1 cellular context compared by ENCODE assay signal in the genomic region with DNA sequence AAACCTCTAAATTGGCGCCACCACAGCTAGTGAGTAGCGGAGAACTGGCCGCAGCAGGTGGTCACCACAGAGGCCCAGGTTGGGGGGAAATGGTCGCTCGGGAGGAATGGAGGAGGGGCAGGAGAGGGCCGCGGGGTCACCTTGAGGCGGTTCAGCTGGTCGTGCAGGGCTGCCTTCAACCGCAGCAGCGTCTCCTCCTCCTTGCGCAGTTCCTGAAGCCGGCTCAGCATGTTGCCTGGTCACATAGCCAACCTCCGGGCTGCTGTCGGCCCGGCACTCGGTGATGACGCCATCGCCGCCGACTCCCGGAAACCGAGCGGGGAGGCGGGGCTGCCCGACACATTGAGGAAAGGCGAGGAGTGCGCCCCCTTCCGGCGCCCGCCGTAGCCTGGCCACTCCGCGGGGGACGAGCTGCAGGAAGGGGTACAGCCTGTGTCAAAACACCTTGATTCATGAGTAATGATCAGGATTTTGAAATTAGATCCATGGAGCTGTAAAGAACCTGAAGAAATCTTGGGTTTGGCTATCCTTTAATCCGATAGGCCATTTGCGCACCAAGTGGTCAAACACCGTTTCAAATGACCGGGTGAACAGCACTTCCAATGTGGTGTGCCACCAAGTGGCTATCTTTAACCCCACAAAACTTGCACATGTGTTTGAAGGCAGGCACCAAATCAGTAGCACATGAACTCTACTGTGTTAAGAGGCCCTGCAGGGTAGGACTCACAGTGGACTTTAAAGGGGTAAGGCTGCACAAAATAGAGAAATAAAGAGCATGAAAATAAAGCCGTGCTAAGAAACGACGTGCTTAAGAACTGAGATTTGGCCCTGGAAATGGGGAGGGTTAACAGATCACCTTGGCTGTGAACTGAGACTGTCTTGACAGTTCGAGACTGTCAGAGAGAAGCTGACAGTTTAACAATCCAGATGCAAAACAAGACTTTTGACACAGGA.
TF ChIP-seq lines count a peak whose summit lies in the region.

A gene with protein sequence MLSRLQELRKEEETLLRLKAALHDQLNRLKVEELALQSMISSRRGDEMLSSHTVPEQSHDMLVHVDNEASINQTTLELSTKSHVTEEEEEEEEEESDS (minus strand): TSS at position 261 of the 954 bp plus-strand sequence. CDS start 31 bp downstream, at position 230.

TF ChIP-seq in WTC11, 78 proteins besides CTCF, POLR2A, EP300 and RAD21 (continued from another document and continues in another):
- TF ChIP-seq FOXK1 (CRISPR knock-in tag; IDR thresholded peaks at IDR 0.05) (peak; percentile 94), RORB (CRISPR knock-in tag; IDR thresholded peaks at IDR 0.05) (no peak), SOX15 (CRISPR knock-in tag; IDR thresholded peaks at IDR 0.05) (no peak), HMGA2 (CRISPR knock-in tag; IDR thresholded peaks at IDR 0.05) (no peak), JAZF1 (CRISPR knock-in tag; IDR thresholded peaks at IDR 0.05) (no peak), TEAD1 (CRISPR knock-in tag; IDR thresholded peaks at IDR 0.05) (peak; percentile 92), SP1 (CRISPR knock-in tag; conservative IDR thresholded peaks at IDR 0.05) (peak; percentile 95), CREM (CRISPR knock-in tag; IDR thresholded peaks at IDR 0.05) (peak; percentile 98), EMX1 (CRISPR knock-in tag; IDR thresholded peaks at IDR 0.05) (peak; percentile 98), ZNF416 (CRISPR knock-in tag; IDR thresholded peaks at IDR 0.05) (peak; percentile 98), NR1H2 (CRISPR knock-in tag; IDR thresholded peaks at IDR 0.05) (no peak), ZNF396 (CRISPR knock-in tag; IDR thresholded peaks at IDR 0.05; ENCODE audit: borderline replicate concordance) (no peak), FOXJ3 (CRISPR knock-in tag; IDR thresholded peaks at IDR 0.05; ENCODE audit: borderline replicate concordance) (no peak), GABPB1 (CRISPR knock-in tag; IDR thresholded peaks at IDR 0.05) (peak; percentile 82), MYBL2 (CRISPR knock-in tag; IDR thresholded peaks at IDR 0.05) (no peak), ZNF219 (CRISPR knock-in tag; IDR thresholded peaks at IDR 0.05; ENCODE audit: borderline replicate concordance) (no peak), ELF4 (CRISPR knock-in tag; IDR thresholded peaks at IDR 0.05; ENCODE audit: low read depth) (no peak), ZNF121 (CRISPR knock-in tag; IDR thresholded peaks at IDR 0.05) (no peak), MXD4 (CRISPR knock-in tag; IDR thresholded peaks at IDR 0.05; ENCODE audit: borderline replicate concordance) (no peak), RELA (CRISPR knock-in tag; IDR thresholded peaks at IDR 0.05; ENCODE audit: borderline replicate concordance) (peak; percentile 85; the same call in 1 of the 2 replicates), CREB1 (CRISPR knock-in tag; IDR thresholded peaks at IDR 0.05) (peak; percentile 95), ETV6 (CRISPR knock-in tag; IDR thresholded peaks at IDR 0.05) (peak; percentile 94), SMAD3 (CRISPR knock-in tag; IDR thresholded peaks at IDR 0.05; ENCODE audit: borderline replicate concordance) (peak; percentile 64; the same call in 1 of the 2 replicates)
- TF ChIP-seq, protein P1, sequence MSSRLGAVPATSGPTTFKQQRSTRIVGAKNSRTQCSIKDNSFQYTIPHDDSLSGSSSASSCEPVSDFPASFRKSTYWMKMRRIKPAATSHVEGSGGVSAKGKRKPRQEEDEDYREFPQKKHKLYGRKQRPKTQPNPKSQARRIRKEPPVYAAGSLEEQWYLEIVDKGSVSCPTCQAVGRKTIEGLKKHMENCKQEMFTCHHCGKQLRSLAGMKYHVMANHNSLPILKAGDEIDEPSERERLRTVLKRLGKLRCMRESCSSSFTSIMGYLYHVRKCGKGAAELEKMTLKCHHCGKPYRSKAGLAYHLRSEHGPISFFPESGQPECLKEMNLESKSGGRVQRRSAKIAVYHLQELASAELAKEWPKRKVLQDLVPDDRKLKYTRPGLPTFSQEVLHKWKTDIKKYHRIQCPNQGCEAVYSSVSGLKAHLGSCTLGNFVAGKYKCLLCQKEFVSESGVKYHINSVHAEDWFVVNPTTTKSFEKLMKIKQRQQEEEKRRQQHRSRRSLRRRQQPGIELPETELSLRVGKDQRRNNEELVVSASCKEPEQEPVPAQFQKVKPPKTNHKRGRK (CRISPR knock-in tag; IDR thresholded peaks at IDR 0.05; ENCODE audit: borderline replicate concordance): no peak
- TF ChIP-seq, protein P2, sequence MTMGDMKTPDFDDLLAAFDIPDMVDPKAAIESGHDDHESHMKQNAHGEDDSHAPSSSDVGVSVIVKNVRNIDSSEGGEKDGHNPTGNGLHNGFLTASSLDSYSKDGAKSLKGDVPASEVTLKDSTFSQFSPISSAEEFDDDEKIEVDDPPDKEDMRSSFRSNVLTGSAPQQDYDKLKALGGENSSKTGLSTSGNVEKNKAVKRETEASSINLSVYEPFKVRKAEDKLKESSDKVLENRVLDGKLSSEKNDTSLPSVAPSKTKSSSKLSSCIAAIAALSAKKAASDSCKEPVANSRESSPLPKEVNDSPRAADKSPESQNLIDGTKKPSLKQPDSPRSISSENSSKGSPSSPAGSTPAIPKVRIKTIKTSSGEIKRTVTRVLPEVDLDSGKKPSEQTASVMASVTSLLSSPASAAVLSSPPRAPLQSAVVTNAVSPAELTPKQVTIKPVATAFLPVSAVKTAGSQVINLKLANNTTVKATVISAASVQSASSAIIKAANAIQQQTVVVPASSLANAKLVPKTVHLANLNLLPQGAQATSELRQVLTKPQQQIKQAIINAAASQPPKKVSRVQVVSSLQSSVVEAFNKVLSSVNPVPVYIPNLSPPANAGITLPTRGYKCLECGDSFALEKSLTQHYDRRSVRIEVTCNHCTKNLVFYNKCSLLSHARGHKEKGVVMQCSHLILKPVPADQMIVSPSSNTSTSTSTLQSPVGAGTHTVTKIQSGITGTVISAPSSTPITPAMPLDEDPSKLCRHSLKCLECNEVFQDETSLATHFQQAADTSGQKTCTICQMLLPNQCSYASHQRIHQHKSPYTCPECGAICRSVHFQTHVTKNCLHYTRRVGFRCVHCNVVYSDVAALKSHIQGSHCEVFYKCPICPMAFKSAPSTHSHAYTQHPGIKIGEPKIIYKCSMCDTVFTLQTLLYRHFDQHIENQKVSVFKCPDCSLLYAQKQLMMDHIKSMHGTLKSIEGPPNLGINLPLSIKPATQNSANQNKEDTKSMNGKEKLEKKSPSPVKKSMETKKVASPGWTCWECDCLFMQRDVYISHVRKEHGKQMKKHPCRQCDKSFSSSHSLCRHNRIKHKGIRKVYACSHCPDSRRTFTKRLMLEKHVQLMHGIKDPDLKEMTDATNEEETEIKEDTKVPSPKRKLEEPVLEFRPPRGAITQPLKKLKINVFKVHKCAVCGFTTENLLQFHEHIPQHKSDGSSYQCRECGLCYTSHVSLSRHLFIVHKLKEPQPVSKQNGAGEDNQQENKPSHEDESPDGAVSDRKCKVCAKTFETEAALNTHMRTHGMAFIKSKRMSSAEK (CRISPR knock-in tag; IDR thresholded peaks at IDR 0.05; ENCODE audit: borderline replicate concordance): peak; percentile 96
- TF ChIP-seq, protein P3, sequence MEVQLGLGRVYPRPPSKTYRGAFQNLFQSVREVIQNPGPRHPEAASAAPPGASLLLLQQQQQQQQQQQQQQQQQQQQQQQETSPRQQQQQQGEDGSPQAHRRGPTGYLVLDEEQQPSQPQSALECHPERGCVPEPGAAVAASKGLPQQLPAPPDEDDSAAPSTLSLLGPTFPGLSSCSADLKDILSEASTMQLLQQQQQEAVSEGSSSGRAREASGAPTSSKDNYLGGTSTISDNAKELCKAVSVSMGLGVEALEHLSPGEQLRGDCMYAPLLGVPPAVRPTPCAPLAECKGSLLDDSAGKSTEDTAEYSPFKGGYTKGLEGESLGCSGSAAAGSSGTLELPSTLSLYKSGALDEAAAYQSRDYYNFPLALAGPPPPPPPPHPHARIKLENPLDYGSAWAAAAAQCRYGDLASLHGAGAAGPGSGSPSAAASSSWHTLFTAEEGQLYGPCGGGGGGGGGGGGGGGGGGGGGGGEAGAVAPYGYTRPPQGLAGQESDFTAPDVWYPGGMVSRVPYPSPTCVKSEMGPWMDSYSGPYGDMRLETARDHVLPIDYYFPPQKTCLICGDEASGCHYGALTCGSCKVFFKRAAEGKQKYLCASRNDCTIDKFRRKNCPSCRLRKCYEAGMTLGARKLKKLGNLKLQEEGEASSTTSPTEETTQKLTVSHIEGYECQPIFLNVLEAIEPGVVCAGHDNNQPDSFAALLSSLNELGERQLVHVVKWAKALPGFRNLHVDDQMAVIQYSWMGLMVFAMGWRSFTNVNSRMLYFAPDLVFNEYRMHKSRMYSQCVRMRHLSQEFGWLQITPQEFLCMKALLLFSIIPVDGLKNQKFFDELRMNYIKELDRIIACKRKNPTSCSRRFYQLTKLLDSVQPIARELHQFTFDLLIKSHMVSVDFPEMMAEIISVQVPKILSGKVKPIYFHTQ (CRISPR knock-in tag; IDR thresholded peaks at IDR 0.05): peak; percentile 93
- TF ChIP-seq, protein P4, sequence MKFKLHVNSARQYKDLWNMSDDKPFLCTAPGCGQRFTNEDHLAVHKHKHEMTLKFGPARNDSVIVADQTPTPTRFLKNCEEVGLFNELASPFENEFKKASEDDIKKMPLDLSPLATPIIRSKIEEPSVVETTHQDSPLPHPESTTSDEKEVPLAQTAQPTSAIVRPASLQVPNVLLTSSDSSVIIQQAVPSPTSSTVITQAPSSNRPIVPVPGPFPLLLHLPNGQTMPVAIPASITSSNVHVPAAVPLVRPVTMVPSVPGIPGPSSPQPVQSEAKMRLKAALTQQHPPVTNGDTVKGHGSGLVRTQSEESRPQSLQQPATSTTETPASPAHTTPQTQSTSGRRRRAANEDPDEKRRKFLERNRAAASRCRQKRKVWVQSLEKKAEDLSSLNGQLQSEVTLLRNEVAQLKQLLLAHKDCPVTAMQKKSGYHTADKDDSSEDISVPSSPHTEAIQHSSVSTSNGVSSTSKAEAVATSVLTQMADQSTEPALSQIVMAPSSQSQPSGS (CRISPR knock-in tag; IDR thresholded peaks at IDR 0.05; ENCODE audit: borderline replicate concordance, low read depth): no peak
- TF ChIP-seq, protein P5, sequence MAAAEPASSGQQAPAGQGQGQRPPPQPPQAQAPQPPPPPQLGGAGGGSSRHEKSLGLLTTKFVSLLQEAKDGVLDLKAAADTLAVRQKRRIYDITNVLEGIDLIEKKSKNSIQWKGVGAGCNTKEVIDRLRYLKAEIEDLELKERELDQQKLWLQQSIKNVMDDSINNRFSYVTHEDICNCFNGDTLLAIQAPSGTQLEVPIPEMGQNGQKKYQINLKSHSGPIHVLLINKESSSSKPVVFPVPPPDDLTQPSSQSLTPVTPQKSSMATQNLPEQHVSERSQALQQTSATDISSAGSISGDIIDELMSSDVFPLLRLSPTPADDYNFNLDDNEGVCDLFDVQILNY (CRISPR knock-in tag; IDR thresholded peaks at IDR 0.05): peak; percentile 43; the same call in 1 of the 2 replicates
- TF ChIP-seq, protein P6, sequence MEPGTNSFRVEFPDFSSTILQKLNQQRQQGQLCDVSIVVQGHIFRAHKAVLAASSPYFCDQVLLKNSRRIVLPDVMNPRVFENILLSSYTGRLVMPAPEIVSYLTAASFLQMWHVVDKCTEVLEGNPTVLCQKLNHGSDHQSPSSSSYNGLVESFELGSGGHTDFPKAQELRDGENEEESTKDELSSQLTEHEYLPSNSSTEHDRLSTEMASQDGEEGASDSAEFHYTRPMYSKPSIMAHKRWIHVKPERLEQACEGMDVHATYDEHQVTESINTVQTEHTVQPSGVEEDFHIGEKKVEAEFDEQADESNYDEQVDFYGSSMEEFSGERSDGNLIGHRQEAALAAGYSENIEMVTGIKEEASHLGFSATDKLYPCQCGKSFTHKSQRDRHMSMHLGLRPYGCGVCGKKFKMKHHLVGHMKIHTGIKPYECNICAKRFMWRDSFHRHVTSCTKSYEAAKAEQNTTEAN (CRISPR knock-in tag; IDR thresholded peaks at IDR 0.05): peak; percentile 86
- TF ChIP-seq, protein P7, sequence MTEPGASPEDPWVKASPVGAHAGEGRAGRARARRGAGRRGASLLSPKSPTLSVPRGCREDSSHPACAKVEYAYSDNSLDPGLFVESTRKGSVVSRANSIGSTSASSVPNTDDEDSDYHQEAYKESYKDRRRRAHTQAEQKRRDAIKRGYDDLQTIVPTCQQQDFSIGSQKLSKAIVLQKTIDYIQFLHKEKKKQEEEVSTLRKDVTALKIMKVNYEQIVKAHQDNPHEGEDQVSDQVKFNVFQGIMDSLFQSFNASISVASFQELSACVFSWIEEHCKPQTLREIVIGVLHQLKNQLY (CRISPR knock-in tag; IDR thresholded peaks at IDR 0.05): no peak
- TF ChIP-seq, protein P8, sequence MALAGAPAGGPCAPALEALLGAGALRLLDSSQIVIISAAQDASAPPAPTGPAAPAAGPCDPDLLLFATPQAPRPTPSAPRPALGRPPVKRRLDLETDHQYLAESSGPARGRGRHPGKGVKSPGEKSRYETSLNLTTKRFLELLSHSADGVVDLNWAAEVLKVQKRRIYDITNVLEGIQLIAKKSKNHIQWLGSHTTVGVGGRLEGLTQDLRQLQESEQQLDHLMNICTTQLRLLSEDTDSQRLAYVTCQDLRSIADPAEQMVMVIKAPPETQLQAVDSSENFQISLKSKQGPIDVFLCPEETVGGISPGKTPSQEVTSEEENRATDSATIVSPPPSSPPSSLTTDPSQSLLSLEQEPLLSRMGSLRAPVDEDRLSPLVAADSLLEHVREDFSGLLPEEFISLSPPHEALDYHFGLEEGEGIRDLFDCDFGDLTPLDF (CRISPR knock-in tag; IDR thresholded peaks at IDR 0.05): no peak
- TF ChIP-seq, protein P9, sequence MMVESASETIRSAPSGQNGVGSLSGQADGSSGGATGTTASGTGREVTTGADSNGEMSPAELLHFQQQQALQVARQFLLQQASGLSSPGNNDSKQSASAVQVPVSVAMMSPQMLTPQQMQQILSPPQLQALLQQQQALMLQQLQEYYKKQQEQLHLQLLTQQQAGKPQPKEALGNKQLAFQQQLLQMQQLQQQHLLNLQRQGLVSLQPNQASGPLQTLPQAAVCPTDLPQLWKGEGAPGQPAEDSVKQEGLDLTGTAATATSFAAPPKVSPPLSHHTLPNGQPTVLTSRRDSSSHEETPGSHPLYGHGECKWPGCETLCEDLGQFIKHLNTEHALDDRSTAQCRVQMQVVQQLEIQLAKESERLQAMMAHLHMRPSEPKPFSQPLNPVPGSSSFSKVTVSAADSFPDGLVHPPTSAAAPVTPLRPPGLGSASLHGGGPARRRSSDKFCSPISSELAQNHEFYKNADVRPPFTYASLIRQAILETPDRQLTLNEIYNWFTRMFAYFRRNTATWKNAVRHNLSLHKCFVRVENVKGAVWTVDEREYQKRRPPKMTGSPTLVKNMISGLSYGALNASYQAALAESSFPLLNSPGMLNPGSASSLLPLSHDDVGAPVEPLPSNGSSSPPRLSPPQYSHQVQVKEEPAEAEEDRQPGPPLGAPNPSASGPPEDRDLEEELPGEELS (CRISPR knock-in tag; IDR thresholded peaks at IDR 0.05): peak; percentile 49; the same call in 1 of the 2 replicates
- TF ChIP-seq, protein P10, sequence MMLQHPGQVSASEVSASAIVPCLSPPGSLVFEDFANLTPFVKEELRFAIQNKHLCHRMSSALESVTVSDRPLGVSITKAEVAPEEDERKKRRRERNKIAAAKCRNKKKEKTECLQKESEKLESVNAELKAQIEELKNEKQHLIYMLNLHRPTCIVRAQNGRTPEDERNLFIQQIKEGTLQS (CRISPR knock-in tag; conservative IDR thresholded peaks at IDR 0.05): peak; percentile 79; the same call in 1 of the 2 replicates
- TF ChIP-seq, protein P11, sequence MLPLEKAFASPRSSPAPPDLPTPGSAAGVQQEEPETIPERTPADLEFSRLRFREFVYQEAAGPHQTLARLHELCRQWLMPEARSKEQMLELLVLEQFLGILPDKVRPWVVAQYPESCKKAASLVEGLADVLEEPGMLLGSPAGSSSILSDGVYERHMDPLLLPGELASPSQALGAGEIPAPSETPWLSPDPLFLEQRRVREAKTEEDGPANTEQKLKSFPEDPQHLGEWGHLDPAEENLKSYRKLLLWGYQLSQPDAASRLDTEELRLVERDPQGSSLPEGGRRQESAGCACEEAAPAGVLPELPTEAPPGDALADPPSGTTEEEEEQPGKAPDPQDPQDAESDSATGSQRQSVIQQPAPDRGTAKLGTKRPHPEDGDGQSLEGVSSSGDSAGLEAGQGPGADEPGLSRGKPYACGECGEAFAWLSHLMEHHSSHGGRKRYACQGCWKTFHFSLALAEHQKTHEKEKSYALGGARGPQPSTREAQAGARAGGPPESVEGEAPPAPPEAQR (CRISPR knock-in tag; IDR thresholded peaks at IDR 0.05): no peak
